Comparison of ENCODE assay signal across 8 cellular contexts in the genomic region with DNA sequence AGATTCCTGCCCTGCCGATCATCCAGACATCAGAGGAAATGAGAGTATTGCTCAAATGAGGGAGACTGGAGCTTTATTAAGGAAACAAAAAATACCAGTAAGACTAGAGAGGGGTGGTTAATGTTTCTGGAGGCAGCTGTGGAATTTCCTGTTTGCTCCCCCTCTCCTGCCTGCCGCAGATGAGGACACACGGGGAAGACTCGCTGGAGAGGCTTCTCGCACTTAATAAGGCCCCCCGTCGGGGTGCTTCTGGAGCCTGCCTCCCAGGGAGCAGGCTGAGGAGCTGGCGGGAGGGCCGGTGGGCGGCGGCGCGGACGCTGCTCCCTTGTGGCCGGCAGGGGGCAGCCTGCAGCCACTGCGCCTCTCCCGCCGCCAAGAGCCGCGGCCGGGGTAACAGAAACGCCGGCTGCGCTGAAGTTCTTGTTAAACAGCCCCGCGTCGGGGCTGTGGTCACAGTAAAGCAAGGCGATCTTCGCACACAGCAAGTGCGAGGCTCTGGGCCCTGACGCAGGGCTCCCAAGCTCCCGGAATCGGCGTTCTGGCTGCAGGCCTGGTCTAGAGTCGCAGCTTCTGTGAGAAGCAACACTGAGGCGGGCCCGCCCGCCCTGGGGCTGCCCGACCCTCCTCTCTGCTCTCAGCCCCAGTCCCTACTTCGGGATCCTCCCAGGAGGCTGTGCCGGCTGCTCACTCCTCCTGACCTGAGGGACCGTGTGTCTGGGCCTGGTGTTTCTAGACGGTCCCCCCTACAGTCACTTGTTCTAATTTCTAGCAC. TPM values are rescaled to one million over a fixed set of nuclear protein-coding genes. Genes with fewer than 3 reads are reported as not detected.
A peak's percentile ranks its signal among the peaks of the same experiment; 100 is the strongest.
DNase-seq lines count a peak whose midpoint lies in the region; ATAC-seq and TF ChIP-seq lines count a peak whose summit lies in the region.

No MANE protein-coding gene starts in this region.

- H3K4me3 Mint-ChIP-seq in progenitor cell of endocrine pancreas (ENCODE audit: low read depth), result no peak overlapping the region

- H3K9ac ChIP-seq in adipocyte (ENCODE audit: low read length), result peak overlapping the region; percentile 81

- peak; percentile 97 for DNase-seq in Daoy (ENCODE audit: low read depth)
- DNase-seq in Jurkat, Clone E6-1 (ENCODE audit: low read depth, low spot score), result peak; percentile 52
- peak; percentile 92 for DNase-seq in adipocyte (ENCODE audit: low read depth)
- peak; percentile 50 to 73 for DNase-seq in heart right ventricle
- DNase-seq in progenitor cell of endocrine pancreas (ENCODE audit: low spot score, unreplicated experiment), result peak; percentile 50
- DNase-seq in upper lobe of left lung, result peak; percentile 68 to 94

- peak; percentile 76 for ATAC-seq in SK-N-SH treated with all-trans-retinoic acid at 6 μM for 48 hours
- ATAC-seq in heart right ventricle, result peak; percentile 70 to 89 (median 82)
- peak; percentile 87 to 92 for ATAC-seq in upper lobe of left lung (ENCODE audit: low FRiP score in 2 of 2)
- no peak for ATAC-seq in HG03469 (IDR thresholded peaks at IDR 0.05; ENCODE audit: unreplicated experiment)

- H3K27me3 ChIP-seq in adipocyte (replicated peaks; ENCODE audit: control insufficient read depth, insufficient read depth, low read length), result peaks cover under 1% of the 10 kb centered on the region
- peaks cover 0 to 3% (median 0%) of the 10 kb centered on the region in 7 donors for H3K27me3 ChIP-seq in heart right ventricle
- H3K27me3 ChIP-seq in upper lobe of left lung, result no peaks in the 10 kb centered on the region

- no peak overlapping the region for H3K4me3 ChIP-seq in Jurkat, Clone E6-1 (ENCODE audit: low read length)
- H3K4me3 ChIP-seq in adipocyte (ENCODE audit: low read length) (peak overlapping the region; percentile 15), heart right ventricle (peak overlapping the region in 4 of 10 donors; percentile 10 to 38 (median 16)), upper lobe of left lung (peak overlapping the region in 1 of 4 donors; percentile 16)

- peaks cover 43% of the 10 kb centered on the region for H3K4me1 ChIP-seq in adipocyte (ENCODE audit: control insufficient read depth, insufficient read depth, low read length)
- H3K4me1 ChIP-seq in heart right ventricle, result peaks cover 11 to 42% (median 26%) of the 10 kb centered on the region in 9 donors
- H3K4me1 ChIP-seq in upper lobe of left lung, result peaks cover 35 to 45% (median 39%) of the 10 kb centered on the region in 4 donors

- peaks cover 4% of the 10 kb centered on the region for H3K4me1 Mint-ChIP-seq in progenitor cell of endocrine pancreas (ENCODE audit: low read depth)

- peaks cover 21% of the 10 kb centered on the region for H3K36me3 Mint-ChIP-seq in progenitor cell of endocrine pancreas (ENCODE audit: insufficient read depth)

- peaks cover 41% of the 10 kb centered on the region for H3K36me3 ChIP-seq in adipocyte (ENCODE audit: control insufficient read depth, insufficient read depth, low read length, severe bottlenecking)
- H3K36me3 ChIP-seq in heart right ventricle, result peaks cover 8 to 47% (median 33%) of the 10 kb centered on the region in 9 donors
- H3K36me3 ChIP-seq in upper lobe of left lung, result peaks cover 17 to 46% (median 43%) of the 10 kb centered on the region in 4 donors

- TF ChIP-seq CTCF in heart right ventricle (IDR thresholded peaks at IDR 0.05) (peak; percentile 93 to 99 (median 97)), progenitor cell of endocrine pancreas (IDR thresholded peaks at IDR 0.05; ENCODE audit: unreplicated experiment) (peak; percentile 93), upper lobe of left lung (IDR thresholded peaks at IDR 0.05) (peak; percentile 93 to 99 (median 95))

- H3K27ac Mint-ChIP-seq in progenitor cell of endocrine pancreas, result no peak overlapping the region

- H3K27ac ChIP-seq in heart right ventricle, result peak overlapping the region in 9 of 10 donors; percentile 8 to 69 (median 48)
- peak overlapping the region; percentile 70 to 82 (median 76) for H3K27ac ChIP-seq in upper lobe of left lung

- no peaks in the 10 kb centered on the region for H3K9me3 Mint-ChIP-seq in progenitor cell of endocrine pancreas (ENCODE audit: low read depth)

- H3K9me3 ChIP-seq in adipocyte (ENCODE audit: control insufficient read depth, low read length) (peaks cover 7% of the 10 kb centered on the region), heart right ventricle (peaks cover 0 to 5% (median 0%) of the 10 kb centered on the region in 11 donors), upper lobe of left lung (no peaks in the 10 kb centered on the region)

- TF ChIP-seq POLR2A in upper lobe of left lung (IDR thresholded peaks at IDR 0.05), result no peak

- no peak for TF ChIP-seq EP300 in upper lobe of left lung (IDR thresholded peaks at IDR 0.05)

- H3K27me3 Mint-ChIP-seq in progenitor cell of endocrine pancreas, result peaks cover 22% of the 10 kb centered on the region

- intact Hi-C loops in heart right ventricle (cut with DNase I), result loop anchor here in 9 of 10 donors (2.0 to 5.0 kb wide), 5 partner anchors 255 to 383 kb away; no protein-coding TSS in a partner anchor

- 13% methylated on average over 43 of the region's 43 CpGs for WGBS in heart right ventricle, 2 donors
- 10 to 40% methylated on average over 9 to 22 of the region's 43 CpGs for WGBS in upper lobe of left lung, 2 donors

TF ChIP-seq in SK-N-SH treated with all-trans-retinoic acid at 6 μM for 48 hours, 23 proteins besides CTCF, POLR2A, EP300 and RAD21 (continues in another document):
- TF ChIP-seq, protein P1, sequence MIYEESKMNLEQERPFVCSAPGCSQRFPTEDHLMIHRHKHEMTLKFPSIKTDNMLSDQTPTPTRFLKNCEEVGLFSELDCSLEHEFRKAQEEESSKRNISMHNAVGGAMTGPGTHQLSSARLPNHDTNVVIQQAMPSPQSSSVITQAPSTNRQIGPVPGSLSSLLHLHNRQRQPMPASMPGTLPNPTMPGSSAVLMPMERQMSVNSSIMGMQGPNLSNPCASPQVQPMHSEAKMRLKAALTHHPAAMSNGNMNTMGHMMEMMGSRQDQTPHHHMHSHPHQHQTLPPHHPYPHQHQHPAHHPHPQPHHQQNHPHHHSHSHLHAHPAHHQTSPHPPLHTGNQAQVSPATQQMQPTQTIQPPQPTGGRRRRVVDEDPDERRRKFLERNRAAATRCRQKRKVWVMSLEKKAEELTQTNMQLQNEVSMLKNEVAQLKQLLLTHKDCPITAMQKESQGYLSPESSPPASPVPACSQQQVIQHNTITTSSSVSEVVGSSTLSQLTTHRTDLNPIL (CRISPR knock-in tag; IDR thresholded peaks at IDR 0.05; ENCODE audit: low read depth), result no peak
- TF ChIP-seq, protein P2, sequence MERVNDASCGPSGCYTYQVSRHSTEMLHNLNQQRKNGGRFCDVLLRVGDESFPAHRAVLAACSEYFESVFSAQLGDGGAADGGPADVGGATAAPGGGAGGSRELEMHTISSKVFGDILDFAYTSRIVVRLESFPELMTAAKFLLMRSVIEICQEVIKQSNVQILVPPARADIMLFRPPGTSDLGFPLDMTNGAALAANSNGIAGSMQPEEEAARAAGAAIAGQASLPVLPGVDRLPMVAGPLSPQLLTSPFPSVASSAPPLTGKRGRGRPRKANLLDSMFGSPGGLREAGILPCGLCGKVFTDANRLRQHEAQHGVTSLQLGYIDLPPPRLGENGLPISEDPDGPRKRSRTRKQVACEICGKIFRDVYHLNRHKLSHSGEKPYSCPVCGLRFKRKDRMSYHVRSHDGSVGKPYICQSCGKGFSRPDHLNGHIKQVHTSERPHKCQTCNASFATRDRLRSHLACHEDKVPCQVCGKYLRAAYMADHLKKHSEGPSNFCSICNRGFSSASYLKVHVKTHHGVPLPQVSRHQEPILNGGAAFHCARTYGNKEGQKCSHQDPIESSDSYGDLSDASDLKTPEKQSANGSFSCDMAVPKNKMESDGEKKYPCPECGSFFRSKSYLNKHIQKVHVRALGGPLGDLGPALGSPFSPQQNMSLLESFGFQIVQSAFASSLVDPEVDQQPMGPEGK (CRISPR knock-in tag; IDR thresholded peaks at IDR 0.05; ENCODE audit: borderline replicate concordance), result no peak
- no peak for TF ChIP-seq ZNF8 (CRISPR knock-in tag; IDR thresholded peaks at IDR 0.05)
- no peak for TF ChIP-seq TCF4 (CRISPR knock-in tag; IDR thresholded peaks at IDR 0.05; ENCODE audit: borderline replicate concordance)
- TF ChIP-seq PPARA (CRISPR knock-in tag; IDR thresholded peaks at IDR 0.05; ENCODE audit: borderline replicate concordance), result no peak
- TF ChIP-seq, protein P3, sequence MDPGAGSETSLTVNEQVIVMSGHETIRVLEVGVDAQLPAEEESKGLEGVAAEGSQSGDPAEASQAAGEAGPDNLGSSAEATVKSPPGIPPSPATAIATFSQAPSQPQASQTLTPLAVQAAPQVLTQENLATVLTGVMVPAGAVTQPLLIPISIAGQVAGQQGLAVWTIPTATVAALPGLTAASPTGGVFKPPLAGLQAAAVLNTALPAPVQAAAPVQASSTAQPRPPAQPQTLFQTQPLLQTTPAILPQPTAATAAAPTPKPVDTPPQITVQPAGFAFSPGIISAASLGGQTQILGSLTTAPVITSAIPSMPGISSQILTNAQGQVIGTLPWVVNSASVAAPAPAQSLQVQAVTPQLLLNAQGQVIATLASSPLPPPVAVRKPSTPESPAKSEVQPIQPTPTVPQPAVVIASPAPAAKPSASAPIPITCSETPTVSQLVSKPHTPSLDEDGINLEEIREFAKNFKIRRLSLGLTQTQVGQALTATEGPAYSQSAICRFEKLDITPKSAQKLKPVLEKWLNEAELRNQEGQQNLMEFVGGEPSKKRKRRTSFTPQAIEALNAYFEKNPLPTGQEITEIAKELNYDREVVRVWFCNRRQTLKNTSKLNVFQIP (CRISPR knock-in tag; IDR thresholded peaks at IDR 0.05; ENCODE audit: borderline replicate concordance, low read depth), result no peak
- no peak for TF ChIP-seq TOX (CRISPR knock-in tag; IDR thresholded peaks at IDR 0.05; ENCODE audit: borderline replicate concordance)
- no peak for TF ChIP-seq ZC3H10 (CRISPR knock-in tag; IDR thresholded peaks at IDR 0.05)

RNA-seq across cellular contexts. Expression of a gene that starts 17.4 kb away (rescaled TPM):
- total RNA-seq in Daoy (2014; rRNA removed; shearing (Covaris generic)), result 63.3 and 71.0 TPM in 2 replicates
- 62.0 TPM for polyA plus RNA-seq in Jurkat, Clone E6-1 (2012; ENCODE audit: insufficient read depth, insufficient read length)
- total RNA-seq in heart right ventricle (10 to 100 TPM; 18.5 to 32.1 (median 25.6) TPM), progenitor cell of endocrine pancreas (69.9 and 73.6 TPM in 2 replicates), upper lobe of left lung (100 to 1,000 TPM in 2 of 6 donors, 10 to 100 TPM in 4; 51.1 to 118 (median 66.2) TPM)
- 10 to 100 TPM; 39.2 to 45.9 TPM for polyA plus RNA-seq in heart right ventricle

RNA-seq across cellular contexts. Expression of a gene that starts 24.8 kb away (rescaled TPM):
- total RNA-seq in Daoy (2014; rRNA removed; shearing (Covaris generic)), result not detected in 2 replicates
- polyA plus RNA-seq in Jurkat, Clone E6-1 (2012; ENCODE audit: insufficient read depth, insufficient read length), result not detected
- total RNA-seq in heart right ventricle (10 to 100 TPM; 15.9 to 55.7 (median 27.5) TPM), progenitor cell of endocrine pancreas (0.14 and 0.29 TPM in 2 replicates), upper lobe of left lung (10 to 100 TPM in 1 of 6 donors, 1 to 10 TPM in 5; 1.9 to 11.5 (median 4.9) TPM)
- 10 to 100 TPM; 18.4 to 32.6 TPM for polyA plus RNA-seq in heart right ventricle

RNA-seq across cellular contexts. Expression of a gene that starts 32.3 kb away (rescaled TPM):
- not detected in 2 replicates for total RNA-seq in Daoy (2014; rRNA removed; shearing (Covaris generic))
- polyA plus RNA-seq in Jurkat, Clone E6-1 (2012; ENCODE audit: insufficient read depth, insufficient read length), result not detected
- total RNA-seq in heart right ventricle (not detected), progenitor cell of endocrine pancreas (not detected in 2 replicates), upper lobe of left lung (not detected)
- not detected for polyA plus RNA-seq in heart right ventricle
